Comparison of ENCODE assay signal across 31 cellular contexts in genomic region chr16:51441331-51441730, GRCh38.
A peak's percentile ranks its signal among the peaks of the same experiment; 100 is the strongest.
DNase-seq lines count a peak whose midpoint lies in the region; FAIRE-seq and TF ChIP-seq lines count a peak whose summit lies in the region.
"Had no signal": no experiment of that assay in that cellular context is flagged by ENCODE, and none has a peak within 500 bp of the region (broad histone marks: within the 10 kb centered on the region; RNA-seq: fewer than 3 reads in every experiment).

No MANE protein-coding gene starts in this region.

- H3K79me2 ChIP-seq in astrocyte (ENCODE audit: insufficient read depth, low read length) (no peaks in the 10 kb centered on the region), hepatocyte (no peaks in the 10 kb centered on the region), neural progenitor cell (ENCODE audit: low read depth) (no peaks in the 10 kb centered on the region)

- no peaks in the 10 kb centered on the region for H4K20me1 ChIP-seq in astrocyte (ENCODE audit: insufficient read depth, low read length)
- H4K20me1 ChIP-seq in hepatocyte (ENCODE audit: insufficient read depth, poor library complexity, severe bottlenecking), result no peaks in the 10 kb centered on the region
- no peaks in the 10 kb centered on the region for H4K20me1 ChIP-seq in neural progenitor cell (ENCODE audit: low read depth)

- DNase-seq in astrocyte (ENCODE audit: low read depth) (no peak), hepatocyte (ENCODE audit: low spot score) (no peak), neural progenitor cell (ENCODE audit: low spot score) (no peak), small intestine (no peak), COLO668 (lab: John Stamatoyannopoulos, UW; ENCODE audit: unreplicated experiment) (no peak), germinal center (ENCODE audit: low spot score) (no peak), brain microvascular endothelial cell (no peak)
- DNase-seq: activated CD4-positive, alpha-beta T cell treated with anti-CD3 and anti-CD28 coated beads, Interleukin-2, amount 50 U/mL, for 1 hour; activated naive CD4-positive, alpha-beta T cell; activated T-cell treated with anti-CD3 and anti-CD28 coated beads, Interleukin-2, amount 50 U/mL, for 48 hours; AML-193; CD4-positive, alpha-beta T cell; effector memory CD8-positive, alpha-beta T cell; left cardiac atrium; mammary epithelial cell; NCI-H2029; NCI-H510A treated with DMSO at 0.1 percent for 48 hours; right cardiac atrium; SJCRH30; stimulated activated CD4-positive, alpha-beta T cell treated with anti-CD3 and anti-CD28 coated beads, Interleukin-1b, Interleukin-23, amount 100 ng/mL, for 48 hours; stimulated activated naive CD4-positive, alpha-beta T cell treated with Interleukin-2 at 50 U/mL for 16 hours; SW 1271; T-helper 9 cell had no signal

- H2AFZ ChIP-seq in astrocyte (ENCODE audit: low read depth, low read length) (no peak overlapping the region), hepatocyte (no peak overlapping the region), neural progenitor cell (replicated peaks) (peak overlapping the region; percentile 80)

- peaks cover 25% of the 10 kb centered on the region for H3F3A ChIP-seq in neural progenitor cell (ENCODE audit: low read depth)

- in situ Hi-C loops in brain microvascular endothelial cell (cut with HindIII; ENCODE audit: low pct_ligation_motif_present, low sequenced_read_pairs), result no loop called here

- H3K27ac Mint-ChIP-seq in astrocyte (ENCODE audit: unreplicated experiment) (no peak overlapping the region), neural progenitor cell (peak overlapping the region; percentile 91)
- H3K27ac Mint-ChIP-seq: CD4-positive, alpha-beta T cell; effector memory CD8-positive, alpha-beta T cell had no signal

- WGBS in hepatocyte (ENCODE audit: low lambda C conversion rate, missing lambda C conversion rate), result 51% methylated on average over 4 of the region's 4 CpGs
- 40 to 52% (median 51%) methylated on average over 4 of the region's 4 CpGs for WGBS in small intestine, 3 donors

- H3K36me3 Mint-ChIP-seq in astrocyte (ENCODE audit: low read depth, unreplicated experiment), result no peaks in the 10 kb centered on the region
- no peaks in the 10 kb centered on the region for H3K36me3 Mint-ChIP-seq in neural progenitor cell

- H3K27me3 Mint-ChIP-seq in astrocyte (ENCODE audit: low read depth, unreplicated experiment), result peaks cover 25% of the 10 kb centered on the region
- no peaks in the 10 kb centered on the region for H3K27me3 Mint-ChIP-seq in neural progenitor cell (ENCODE audit: insufficient read depth, low read depth)

- H3K4me3 ChIP-seq in astrocyte (ENCODE audit: insufficient read depth, low read depth, low read length) (no peak overlapping the region), hepatocyte (no peak overlapping the region), neural progenitor cell (peak overlapping the region; percentile 30), small intestine (ENCODE audit: low read depth in 1 of 2, low read length in 2 of 2) (no peak overlapping the region), brain microvascular endothelial cell (ENCODE audit: low read depth, low read length) (no peak overlapping the region)
- H3K4me3 ChIP-seq: coronary artery, SJCRH30, thoracic aorta had no signal

- H3K9me3 ChIP-seq in ES-I3 (ENCODE audit: control insufficient read depth, insufficient read depth, low read length), result no peaks in the 10 kb centered on the region
- no peaks in the 10 kb centered on the region for H3K9me3 ChIP-seq in astrocyte (ENCODE audit: insufficient read depth, low read depth, low read length)
- H3K9me3 ChIP-seq in hepatocyte (ENCODE audit: low read depth), result no peaks in the 10 kb centered on the region
- no peaks in the 10 kb centered on the region for H3K9me3 ChIP-seq in neural progenitor cell (ENCODE audit: low read depth)
- no peaks in the 10 kb centered on the region for H3K9me3 ChIP-seq in small intestine (ENCODE audit: control insufficient read depth, low read depth)
- H3K9me3 ChIP-seq: SJCRH30, thoracic aorta had no signal

- H3K4me1 Mint-ChIP-seq in astrocyte (ENCODE audit: low read depth, unreplicated experiment) (peaks cover 6% of the 10 kb centered on the region), neural progenitor cell (peaks cover 59% of the 10 kb centered on the region)

- H3K4me3 Mint-ChIP-seq in astrocyte (ENCODE audit: unreplicated experiment) (no peak overlapping the region), neural progenitor cell (peak overlapping the region; percentile 80)
- H3K4me3 Mint-ChIP-seq: CD4-positive, alpha-beta T cell; effector memory CD8-positive, alpha-beta T cell had no signal

- H3K4me1 ChIP-seq in ES-I3 (ENCODE audit: insufficient read depth, low read length), result peaks cover 29% of the 10 kb centered on the region
- H3K4me1 ChIP-seq in astrocyte (ENCODE audit: insufficient read depth, low read length), result peaks cover 4% of the 10 kb centered on the region
- H3K4me1 ChIP-seq in hepatocyte (ENCODE audit: insufficient read depth), result no peaks in the 10 kb centered on the region
- peaks cover 50% of the 10 kb centered on the region for H3K4me1 ChIP-seq in neural progenitor cell
- no peaks in the 10 kb centered on the region for H3K4me1 ChIP-seq in small intestine (ENCODE audit: control insufficient read depth in 2 of 2, insufficient read depth in 1 of 2, low read depth in 1 of 2, low read length in 1 of 2)
- H3K4me1 ChIP-seq: SJCRH30 had no signal

- FAIRE-seq in astrocyte (lab: Jason Lieb, UNC) (no peak), small intestine (lab: Jason Lieb, UNC) (no peak)
- FAIRE-seq: A204.1, H54, HepG2 had no signal

- H3K9me3 Mint-ChIP-seq in astrocyte (ENCODE audit: unreplicated experiment) (no peaks in the 10 kb centered on the region), neural progenitor cell (no peaks in the 10 kb centered on the region)

- H3K9ac ChIP-seq in ES-I3 (ENCODE audit: low read depth, low read length), result peak overlapping the region; percentile 72; the same call in 1 of the 2 replicates
- H3K9ac ChIP-seq in astrocyte (ENCODE audit: low read length), result no peak overlapping the region
- H3K9ac ChIP-seq in neural progenitor cell, result no peak overlapping the region

- no peaks in the 10 kb centered on the region for H3K9me2 ChIP-seq in hepatocyte (replicated peaks; ENCODE audit: insufficient read depth)

- no peak overlapping the region for H3K27ac ChIP-seq in astrocyte (ENCODE audit: low read depth, low read length)
- no peak overlapping the region for H3K27ac ChIP-seq in hepatocyte
- peak overlapping the region; percentile 84 for H3K27ac ChIP-seq in neural progenitor cell
- H3K27ac ChIP-seq in small intestine (ENCODE audit: low read depth in 1 of 2, low read length in 1 of 2), result no peak overlapping the region
- H3K27ac ChIP-seq in brain microvascular endothelial cell, result no peak overlapping the region
- H3K27ac ChIP-seq: coronary artery, HL-60, SJCRH30, thoracic aorta, VCaP had no signal

- H3K36me3 ChIP-seq in ES-I3 (ENCODE audit: insufficient read depth, low read length), result no peaks in the 10 kb centered on the region
- H3K36me3 ChIP-seq in astrocyte (ENCODE audit: insufficient read depth, low read length), result no peaks in the 10 kb centered on the region
- H3K36me3 ChIP-seq in hepatocyte (replicated peaks; ENCODE audit: insufficient read depth, low read depth), result no peaks in the 10 kb centered on the region
- H3K36me3 ChIP-seq in neural progenitor cell, result no peaks in the 10 kb centered on the region
- H3K36me3 ChIP-seq in small intestine (ENCODE audit: control insufficient read depth in 2 of 2, insufficient read depth in 2 of 2, low read length in 2 of 2), result no peaks in the 10 kb centered on the region
- H3K36me3 ChIP-seq in brain microvascular endothelial cell (replicated peaks), result no peaks in the 10 kb centered on the region
- H3K36me3 ChIP-seq: SJCRH30, thoracic aorta had no signal

- no peak for TF ChIP-seq CTCF in astrocyte (IDR thresholded peaks at IDR 0.05; ENCODE audit: insufficient read depth, low read depth, low read length)
- TF ChIP-seq CTCF in hepatocyte (IDR thresholded peaks at IDR 0.05; ENCODE audit: poor library complexity), result no peak
- no peak for TF ChIP-seq CTCF in neural progenitor cell (IDR thresholded peaks at IDR 0.05)
- TF ChIP-seq CTCF in brain microvascular endothelial cell (IDR thresholded peaks at IDR 0.05; ENCODE audit: low read depth, low read length, missing control alignments), result no peak

- H3K27me3 ChIP-seq in astrocyte (ENCODE audit: insufficient read depth, low read length), result peaks cover 16% of the 10 kb centered on the region
- peaks cover 29% of the 10 kb centered on the region for H3K27me3 ChIP-seq in hepatocyte
- H3K27me3 ChIP-seq in neural progenitor cell, result no peaks in the 10 kb centered on the region
- H3K27me3 ChIP-seq in small intestine (ENCODE audit: control insufficient read depth in 2 of 2, insufficient read depth in 2 of 2, low read length in 2 of 2), result peaks cover 0 to 5% of the 10 kb centered on the region in 2 donors
- H3K27me3 ChIP-seq in brain microvascular endothelial cell (replicated peaks), result peaks cover 6% of the 10 kb centered on the region

- peak overlapping the region; percentile 74 for H3K4me2 ChIP-seq in astrocyte (ENCODE audit: low read length)
- H3K4me2 ChIP-seq in hepatocyte, result peak overlapping the region; percentile 50
- peak overlapping the region; percentile 75 for H3K4me2 ChIP-seq in neural progenitor cell
